1 cellular context compared by ENCODE assay signal in the genomic region with DNA sequence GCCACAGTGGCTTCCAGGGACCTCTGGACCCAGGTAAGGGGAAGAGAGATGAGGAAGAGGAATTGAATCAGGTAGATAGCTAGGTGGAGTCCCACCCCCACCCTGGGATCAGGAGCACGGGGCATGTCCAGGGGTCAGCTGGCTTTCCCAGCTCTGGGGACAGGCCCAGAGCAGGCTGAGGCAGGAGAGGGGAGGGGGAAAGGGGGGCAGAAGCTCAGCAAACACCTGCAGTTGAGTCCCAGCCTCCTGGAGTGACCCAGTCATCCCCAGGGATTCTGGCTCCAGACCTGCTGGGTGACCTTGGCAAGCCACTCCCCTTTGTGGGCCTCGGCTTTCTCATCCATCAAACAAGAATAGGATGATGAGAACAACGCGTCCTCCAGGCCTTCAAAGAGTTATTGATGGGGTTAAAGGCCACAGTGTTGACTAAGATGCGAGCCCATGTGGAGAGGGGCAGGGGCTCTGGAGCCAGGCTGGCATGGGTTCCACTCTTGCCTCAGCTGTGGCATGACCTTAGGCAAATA.
TF ChIP-seq lines count a peak whose summit lies in the region.

No MANE protein-coding gene starts in this region.

TF ChIP-seq in HepG2, 621 proteins besides CTCF, POLR2A, EP300 and RAD21 (continues in another document):
- TF ChIP-seq, protein P1, sequence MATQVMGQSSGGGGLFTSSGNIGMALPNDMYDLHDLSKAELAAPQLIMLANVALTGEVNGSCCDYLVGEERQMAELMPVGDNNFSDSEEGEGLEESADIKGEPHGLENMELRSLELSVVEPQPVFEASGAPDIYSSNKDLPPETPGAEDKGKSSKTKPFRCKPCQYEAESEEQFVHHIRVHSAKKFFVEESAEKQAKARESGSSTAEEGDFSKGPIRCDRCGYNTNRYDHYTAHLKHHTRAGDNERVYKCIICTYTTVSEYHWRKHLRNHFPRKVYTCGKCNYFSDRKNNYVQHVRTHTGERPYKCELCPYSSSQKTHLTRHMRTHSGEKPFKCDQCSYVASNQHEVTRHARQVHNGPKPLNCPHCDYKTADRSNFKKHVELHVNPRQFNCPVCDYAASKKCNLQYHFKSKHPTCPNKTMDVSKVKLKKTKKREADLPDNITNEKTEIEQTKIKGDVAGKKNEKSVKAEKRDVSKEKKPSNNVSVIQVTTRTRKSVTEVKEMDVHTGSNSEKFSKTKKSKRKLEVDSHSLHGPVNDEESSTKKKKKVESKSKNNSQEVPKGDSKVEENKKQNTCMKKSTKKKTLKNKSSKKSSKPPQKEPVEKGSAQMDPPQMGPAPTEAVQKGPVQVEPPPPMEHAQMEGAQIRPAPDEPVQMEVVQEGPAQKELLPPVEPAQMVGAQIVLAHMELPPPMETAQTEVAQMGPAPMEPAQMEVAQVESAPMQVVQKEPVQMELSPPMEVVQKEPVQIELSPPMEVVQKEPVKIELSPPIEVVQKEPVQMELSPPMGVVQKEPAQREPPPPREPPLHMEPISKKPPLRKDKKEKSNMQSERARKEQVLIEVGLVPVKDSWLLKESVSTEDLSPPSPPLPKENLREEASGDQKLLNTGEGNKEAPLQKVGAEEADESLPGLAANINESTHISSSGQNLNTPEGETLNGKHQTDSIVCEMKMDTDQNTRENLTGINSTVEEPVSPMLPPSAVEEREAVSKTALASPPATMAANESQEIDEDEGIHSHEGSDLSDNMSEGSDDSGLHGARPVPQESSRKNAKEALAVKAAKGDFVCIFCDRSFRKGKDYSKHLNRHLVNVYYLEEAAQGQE (IDR thresholded peaks at IDR 0.05; ENCODE audit: borderline replicate concordance in 1 of 2, low read depth in 1 of 2, low read length in 2 of 2), result no peak
- TF ChIP-seq ZNF709 (CRISPR knock-in tag; IDR thresholded peaks at IDR 0.05) (no peak), ESRRA (CRISPR knock-in tag; IDR thresholded peaks at IDR 0.05; ENCODE audit: low read depth) (peak; percentile 87), NR1H2 (CRISPR knock-in tag; IDR thresholded peaks at IDR 0.05; ENCODE audit: borderline replicate concordance, low read depth) (no peak), FOXC1 (CRISPR knock-in tag; IDR thresholded peaks at IDR 0.05; ENCODE audit: borderline replicate concordance) (peak; percentile 51; the same call in 1 of the 2 replicates), ZNF7 (CRISPR knock-in tag; IDR thresholded peaks at IDR 0.05) (no peak), ZNF205 (CRISPR knock-in tag; IDR thresholded peaks at IDR 0.05) (0 out of 2 replicates have a peak, but pooled peaks have one; percentile 49), SAP130 (CRISPR knock-in tag; IDR thresholded peaks at IDR 0.05; ENCODE audit: low read depth) (peak; percentile 75), NCOA2 (CRISPR knock-in tag; IDR thresholded peaks at IDR 0.05) (peak; percentile 62; the same call in 1 of the 2 replicates), NFKB2 (CRISPR knock-in tag; IDR thresholded peaks at IDR 0.05; ENCODE audit: borderline replicate concordance) (no peak), ZFX (CRISPR knock-in tag; IDR thresholded peaks at IDR 0.05; ENCODE audit: low read depth) (peak; percentile 65), MAZ (IDR thresholded peaks at IDR 0.05; ENCODE audit: borderline replicate concordance, low read depth, low read length) (no peak), MAZ (CRISPR knock-in tag; IDR thresholded peaks at IDR 0.05; ENCODE audit: low read depth) (peak; percentile 33; the same call in 1 of the 2 replicates), ONECUT2 (CRISPR knock-in tag; IDR thresholded peaks at IDR 0.05) (peak; percentile 72; the same call in 1 of the 2 replicates), MEF2D (CRISPR knock-in tag; IDR thresholded peaks at IDR 0.05) (no peak; the same call in 1 of the 2 replicates), ZNF350 (CRISPR knock-in tag; IDR thresholded peaks at IDR 0.05; ENCODE audit: borderline replicate concordance, low read depth) (peak; percentile 78), FOXK1 (CRISPR knock-in tag; IDR thresholded peaks at IDR 0.05; ENCODE audit: borderline replicate concordance, low read depth) (peak; percentile 51; the same call in 1 of the 2 replicates), ZNF772 (CRISPR knock-in tag; IDR thresholded peaks at IDR 0.05) (peak; percentile 25; the same call in 1 of the 2 replicates), CHD4 (IDR thresholded peaks at IDR 0.05; ENCODE audit: borderline replicate concordance, low read length) (no peak), ZNF746 (CRISPR knock-in tag; IDR thresholded peaks at IDR 0.05) (peak; percentile 64), HMG20A (CRISPR knock-in tag; IDR thresholded peaks at IDR 0.05; ENCODE audit: borderline replicate concordance) (0 out of 2 replicates have a peak, but pooled peaks have one; percentile 34), FOSL2 (CRISPR knock-in tag; IDR thresholded peaks at IDR 0.05) (peak; percentile 78), JUN (CRISPR knock-in tag; IDR thresholded peaks at IDR 0.05) (no peak), FOXJ3 (CRISPR knock-in tag; IDR thresholded peaks at IDR 0.05; ENCODE audit: borderline replicate concordance) (0 out of 2 replicates have a peak, but pooled peaks have one; percentile 53), U2AF1 (optimal IDR thresholded peaks at IDR 0.05; ENCODE audit: low read depth, low read length) (no peak), ZSCAN21 (CRISPR knock-in tag; IDR thresholded peaks at IDR 0.05; ENCODE audit: borderline replicate concordance) (peak; percentile 30; the same call in 1 of the 2 replicates), KDM6A (CRISPR knock-in tag; IDR thresholded peaks at IDR 0.05; ENCODE audit: low read depth) (0 out of 2 replicates have a peak, but pooled peaks have one; percentile 20), BCL6 (CRISPR knock-in tag; IDR thresholded peaks at IDR 0.05) (peak; percentile 52; the same call in 1 of the 2 replicates), ZNF138 (CRISPR knock-in tag; IDR thresholded peaks at IDR 0.05; ENCODE audit: low read depth) (no peak), ZNF329 (CRISPR knock-in tag; IDR thresholded peaks at IDR 0.05; ENCODE audit: low read depth) (0 out of 2 replicates have a peak, but pooled peaks have one; percentile 10), ZNF747 (CRISPR knock-in tag; IDR thresholded peaks at IDR 0.05; ENCODE audit: borderline replicate concordance) (0 out of 2 replicates have a peak, but pooled peaks have one; percentile 22), ZSCAN31 (CRISPR knock-in tag; IDR thresholded peaks at IDR 0.05; ENCODE audit: low read depth) (no peak), KAT2B (IDR thresholded peaks at IDR 0.05; ENCODE audit: borderline replicate concordance, low read depth, low read length) (0 out of 2 replicates have a peak, but pooled peaks have one; percentile 20), WIZ (CRISPR knock-in tag; IDR thresholded peaks at IDR 0.05) (no peak), CEBPG (CRISPR knock-in tag; IDR thresholded peaks at IDR 0.05) (0 out of 2 replicates have a peak, but pooled peaks have one; percentile 33), MBNL3 (CRISPR knock-in tag; conservative IDR thresholded peaks at IDR 0.05) (no peak), ZNF264 (CRISPR knock-in tag; IDR thresholded peaks at IDR 0.05) (no peak), FOXA1 (IDR thresholded peaks at IDR 0.05) (no peak), FOXA1 (CRISPR knock-in tag; IDR thresholded peaks at IDR 0.05) (peak; percentile 69)
- TF ChIP-seq, protein P2, sequence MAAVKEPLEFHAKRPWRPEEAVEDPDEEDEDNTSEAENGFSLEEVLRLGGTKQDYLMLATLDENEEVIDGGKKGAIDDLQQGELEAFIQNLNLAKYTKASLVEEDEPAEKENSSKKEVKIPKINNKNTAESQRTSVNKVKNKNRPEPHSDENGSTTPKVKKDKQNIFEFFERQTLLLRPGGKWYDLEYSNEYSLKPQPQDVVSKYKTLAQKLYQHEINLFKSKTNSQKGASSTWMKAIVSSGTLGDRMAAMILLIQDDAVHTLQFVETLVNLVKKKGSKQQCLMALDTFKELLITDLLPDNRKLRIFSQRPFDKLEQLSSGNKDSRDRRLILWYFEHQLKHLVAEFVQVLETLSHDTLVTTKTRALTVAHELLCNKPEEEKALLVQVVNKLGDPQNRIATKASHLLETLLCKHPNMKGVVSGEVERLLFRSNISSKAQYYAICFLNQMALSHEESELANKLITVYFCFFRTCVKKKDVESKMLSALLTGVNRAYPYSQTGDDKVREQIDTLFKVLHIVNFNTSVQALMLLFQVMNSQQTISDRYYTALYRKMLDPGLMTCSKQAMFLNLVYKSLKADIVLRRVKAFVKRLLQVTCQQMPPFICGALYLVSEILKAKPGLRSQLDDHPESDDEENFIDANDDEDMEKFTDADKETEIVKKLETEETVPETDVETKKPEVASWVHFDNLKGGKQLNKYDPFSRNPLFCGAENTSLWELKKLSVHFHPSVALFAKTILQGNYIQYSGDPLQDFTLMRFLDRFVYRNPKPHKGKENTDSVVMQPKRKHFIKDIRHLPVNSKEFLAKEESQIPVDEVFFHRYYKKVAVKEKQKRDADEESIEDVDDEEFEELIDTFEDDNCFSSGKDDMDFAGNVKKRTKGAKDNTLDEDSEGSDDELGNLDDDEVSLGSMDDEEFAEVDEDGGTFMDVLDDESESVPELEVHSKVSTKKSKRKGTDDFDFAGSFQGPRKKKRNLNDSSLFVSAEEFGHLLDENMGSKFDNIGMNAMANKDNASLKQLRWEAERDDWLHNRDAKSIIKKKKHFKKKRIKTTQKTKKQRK (IDR thresholded peaks at IDR 0.05; ENCODE audit: low read length), result no peak
- TF ChIP-seq, protein P3, sequence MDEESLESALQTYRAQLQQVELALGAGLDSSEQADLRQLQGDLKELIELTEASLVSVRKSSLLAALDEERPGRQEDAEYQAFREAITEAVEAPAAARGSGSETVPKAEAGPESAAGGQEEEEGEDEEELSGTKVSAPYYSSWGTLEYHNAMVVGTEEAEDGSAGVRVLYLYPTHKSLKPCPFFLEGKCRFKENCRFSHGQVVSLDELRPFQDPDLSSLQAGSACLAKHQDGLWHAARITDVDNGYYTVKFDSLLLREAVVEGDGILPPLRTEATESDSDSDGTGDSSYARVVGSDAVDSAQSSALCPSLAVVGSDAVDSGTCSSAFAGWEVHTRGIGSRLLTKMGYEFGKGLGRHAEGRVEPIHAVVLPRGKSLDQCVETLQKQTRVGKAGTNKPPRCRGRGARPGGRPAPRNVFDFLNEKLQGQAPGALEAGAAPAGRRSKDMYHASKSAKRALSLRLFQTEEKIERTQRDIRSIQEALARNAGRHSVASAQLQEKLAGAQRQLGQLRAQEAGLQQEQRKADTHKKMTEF (CRISPR knock-in tag; IDR thresholded peaks at IDR 0.05), result peak; percentile 65; the same call in 1 of the 2 replicates
- TF ChIP-seq, protein P4, sequence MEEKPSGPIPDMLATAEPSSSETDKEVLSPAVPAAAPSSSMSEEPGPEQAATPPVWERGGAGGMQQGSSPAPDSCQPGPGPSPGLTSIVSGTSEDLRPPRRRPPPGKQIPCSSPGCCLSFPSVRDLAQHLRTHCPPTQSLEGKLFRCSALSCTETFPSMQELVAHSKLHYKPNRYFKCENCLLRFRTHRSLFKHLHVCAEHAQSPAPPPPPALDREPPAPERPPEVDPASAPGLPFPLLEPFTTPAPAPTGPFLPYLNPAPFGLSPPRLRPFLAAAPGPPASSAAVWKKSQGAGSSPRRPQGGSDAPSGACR (CRISPR knock-in tag; IDR thresholded peaks at IDR 0.05), result peak; percentile 53; the same call in 1 of the 2 replicates
- TF ChIP-seq, protein P5, sequence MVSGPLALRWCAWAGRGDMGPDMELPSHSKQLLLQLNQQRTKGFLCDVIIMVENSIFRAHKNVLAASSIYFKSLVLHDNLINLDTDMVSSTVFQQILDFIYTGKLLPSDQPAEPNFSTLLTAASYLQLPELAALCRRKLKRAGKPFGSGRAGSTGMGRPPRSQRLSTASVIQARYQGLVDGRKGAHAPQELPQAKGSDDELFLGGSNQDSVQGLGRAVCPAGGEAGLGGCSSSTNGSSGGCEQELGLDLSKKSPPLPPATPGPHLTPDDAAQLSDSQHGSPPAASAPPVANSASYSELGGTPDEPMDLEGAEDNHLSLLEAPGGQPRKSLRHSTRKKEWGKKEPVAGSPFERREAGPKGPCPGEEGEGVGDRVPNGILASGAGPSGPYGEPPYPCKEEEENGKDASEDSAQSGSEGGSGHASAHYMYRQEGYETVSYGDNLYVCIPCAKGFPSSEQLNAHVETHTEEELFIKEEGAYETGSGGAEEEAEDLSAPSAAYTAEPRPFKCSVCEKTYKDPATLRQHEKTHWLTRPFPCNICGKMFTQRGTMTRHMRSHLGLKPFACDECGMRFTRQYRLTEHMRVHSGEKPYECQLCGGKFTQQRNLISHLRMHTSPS (CRISPR knock-in tag; IDR thresholded peaks at IDR 0.05; ENCODE audit: low read depth), result peak; percentile 98
- TF ChIP-seq, protein P6, sequence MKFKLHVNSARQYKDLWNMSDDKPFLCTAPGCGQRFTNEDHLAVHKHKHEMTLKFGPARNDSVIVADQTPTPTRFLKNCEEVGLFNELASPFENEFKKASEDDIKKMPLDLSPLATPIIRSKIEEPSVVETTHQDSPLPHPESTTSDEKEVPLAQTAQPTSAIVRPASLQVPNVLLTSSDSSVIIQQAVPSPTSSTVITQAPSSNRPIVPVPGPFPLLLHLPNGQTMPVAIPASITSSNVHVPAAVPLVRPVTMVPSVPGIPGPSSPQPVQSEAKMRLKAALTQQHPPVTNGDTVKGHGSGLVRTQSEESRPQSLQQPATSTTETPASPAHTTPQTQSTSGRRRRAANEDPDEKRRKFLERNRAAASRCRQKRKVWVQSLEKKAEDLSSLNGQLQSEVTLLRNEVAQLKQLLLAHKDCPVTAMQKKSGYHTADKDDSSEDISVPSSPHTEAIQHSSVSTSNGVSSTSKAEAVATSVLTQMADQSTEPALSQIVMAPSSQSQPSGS (CRISPR knock-in tag; IDR thresholded peaks at IDR 0.05), result peak; percentile 29; the same call in 1 of the 2 replicates
- TF ChIP-seq, protein P7, sequence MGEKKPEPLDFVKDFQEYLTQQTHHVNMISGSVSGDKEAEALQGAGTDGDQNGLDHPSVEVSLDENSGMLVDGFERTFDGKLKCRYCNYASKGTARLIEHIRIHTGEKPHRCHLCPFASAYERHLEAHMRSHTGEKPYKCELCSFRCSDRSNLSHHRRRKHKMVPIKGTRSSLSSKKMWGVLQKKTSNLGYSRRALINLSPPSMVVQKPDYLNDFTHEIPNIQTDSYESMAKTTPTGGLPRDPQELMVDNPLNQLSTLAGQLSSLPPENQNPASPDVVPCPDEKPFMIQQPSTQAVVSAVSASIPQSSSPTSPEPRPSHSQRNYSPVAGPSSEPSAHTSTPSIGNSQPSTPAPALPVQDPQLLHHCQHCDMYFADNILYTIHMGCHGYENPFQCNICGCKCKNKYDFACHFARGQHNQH (CRISPR knock-in tag; IDR thresholded peaks at IDR 0.05), result peak; percentile 58; the same call in 1 of the 2 replicates
- TF ChIP-seq, protein P8, sequence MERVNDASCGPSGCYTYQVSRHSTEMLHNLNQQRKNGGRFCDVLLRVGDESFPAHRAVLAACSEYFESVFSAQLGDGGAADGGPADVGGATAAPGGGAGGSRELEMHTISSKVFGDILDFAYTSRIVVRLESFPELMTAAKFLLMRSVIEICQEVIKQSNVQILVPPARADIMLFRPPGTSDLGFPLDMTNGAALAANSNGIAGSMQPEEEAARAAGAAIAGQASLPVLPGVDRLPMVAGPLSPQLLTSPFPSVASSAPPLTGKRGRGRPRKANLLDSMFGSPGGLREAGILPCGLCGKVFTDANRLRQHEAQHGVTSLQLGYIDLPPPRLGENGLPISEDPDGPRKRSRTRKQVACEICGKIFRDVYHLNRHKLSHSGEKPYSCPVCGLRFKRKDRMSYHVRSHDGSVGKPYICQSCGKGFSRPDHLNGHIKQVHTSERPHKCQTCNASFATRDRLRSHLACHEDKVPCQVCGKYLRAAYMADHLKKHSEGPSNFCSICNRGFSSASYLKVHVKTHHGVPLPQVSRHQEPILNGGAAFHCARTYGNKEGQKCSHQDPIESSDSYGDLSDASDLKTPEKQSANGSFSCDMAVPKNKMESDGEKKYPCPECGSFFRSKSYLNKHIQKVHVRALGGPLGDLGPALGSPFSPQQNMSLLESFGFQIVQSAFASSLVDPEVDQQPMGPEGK (CRISPR knock-in tag; IDR thresholded peaks at IDR 0.05), result peak; percentile 89
